Comparison of ENCODE assay signal across 1 cellular context in genomic region chr10:4981722-4982471, GRCh38.
TF ChIP-seq lines count a peak whose summit lies in the region.

No MANE protein-coding gene starts in this region.

TF ChIP-seq in SK-N-SH treated with all-trans-retinoic acid at 6 μM for 48 hours, 23 proteins besides CTCF, POLR2A, EP300 and RAD21 (continued from another document):
- TF ChIP-seq TSHZ2 (CRISPR knock-in tag; IDR thresholded peaks at IDR 0.05) (no peak), CSRNP3 (CRISPR knock-in tag; IDR thresholded peaks at IDR 0.05) (no peak)
